Comparison of ENCODE assay signal across 9 cellular contexts in genomic region chr6:30885481-30885998, GRCh38. TPM values are rescaled to one million over a fixed set of nuclear protein-coding genes. Genes with fewer than 3 reads are reported as not detected.
DNase-seq lines count a peak whose midpoint lies in the region; ATAC-seq and TF ChIP-seq lines count a peak whose summit lies in the region.
"Had no signal": no experiment of that assay in that cellular context is flagged by ENCODE, and none has a peak within 500 bp of the region (broad histone marks: within the 10 kb centered on the region; RNA-seq: fewer than 3 reads in every experiment).

No MANE protein-coding gene starts in this region.

- H3K4me3 Mint-ChIP-seq in activated CD4-positive, alpha-beta memory T cell treated with anti-CD3 and anti-CD28 coated beads for 36 hours, result peak overlapping the region; percentile 70
- H3K4me3 Mint-ChIP-seq in glutamatergic neuron (ENCODE audit: unreplicated experiment) (peak overlapping the region; percentile 88), progenitor cell of endocrine pancreas (ENCODE audit: low read depth) (peak overlapping the region; percentile 84)

- in situ Hi-C loops in GM23248 (cut with MboI), result no loop called here
- in situ Hi-C loops in KBM-7 (cut with MboI; ENCODE audit: low pct_unique_long_range_greater_than_20kb, low sequenced_read_pairs), result no loop called here

- H3K9me2 ChIP-seq in GM23248 (ENCODE audit: insufficient read depth), result no peaks in the 10 kb centered on the region

- H3K36me3 ChIP-seq in GM23248 (ENCODE audit: low read depth), result no peaks in the 10 kb centered on the region

- POLR2A ChIA-PET in activated CD4-positive, alpha-beta memory T cell treated with anti-CD3 and anti-CD28 coated beads for 36 hours (lab: Charles Lee), result no interaction called here

- WGBS in GM23248 (ENCODE audit: low coverage in 1 of 2, low lambda C conversion rate in 2 of 2, missing lambda C conversion rate in 2 of 2), 2 experiments, result 4 to 5% methylated on average over 7 of the region's 7 CpGs

- H2AFZ ChIP-seq in GM23248, result peak overlapping the region; percentile 21

- H4K20me1 ChIP-seq in GM23248 (ENCODE audit: insufficient read depth), result no peaks in the 10 kb centered on the region

- intact Hi-C loops in activated CD4-positive, alpha-beta memory T cell treated with anti-CD3 and anti-CD28 coated beads for 36 hours (cut with micrococcal nuclease), result no loop called here

- H3K4me1 Mint-ChIP-seq in activated CD4-positive, alpha-beta memory T cell treated with anti-CD3 and anti-CD28 coated beads for 36 hours (ENCODE audit: low read depth), result peaks cover 25% of the 10 kb centered on the region
- H3K4me1 Mint-ChIP-seq in glutamatergic neuron (ENCODE audit: low read depth, unreplicated experiment) (peaks cover 48% of the 10 kb centered on the region), progenitor cell of endocrine pancreas (ENCODE audit: low read depth) (peaks cover 49% of the 10 kb centered on the region)

- H3K9ac ChIP-seq in GM23248, result peak overlapping the region; percentile 74

- no peaks in the 10 kb centered on the region for H3K27me3 Mint-ChIP-seq in activated CD4-positive, alpha-beta memory T cell treated with anti-CD3 and anti-CD28 coated beads for 36 hours
- peaks cover 25% of the 10 kb centered on the region for H3K27me3 Mint-ChIP-seq in glutamatergic neuron (ENCODE audit: unreplicated experiment)
- peaks cover 4% of the 10 kb centered on the region for H3K27me3 Mint-ChIP-seq in progenitor cell of endocrine pancreas

- H3K4me2 ChIP-seq in GM23248 (ENCODE audit: unreplicated experiment), result peak overlapping the region; percentile 84

- H3K36me3 Mint-ChIP-seq in activated CD4-positive, alpha-beta memory T cell treated with anti-CD3 and anti-CD28 coated beads for 36 hours, result no peaks in the 10 kb centered on the region
- H3K36me3 Mint-ChIP-seq in glutamatergic neuron (ENCODE audit: unreplicated experiment) (no peaks in the 10 kb centered on the region), progenitor cell of endocrine pancreas (ENCODE audit: insufficient read depth) (peaks cover 8% of the 10 kb centered on the region)

- no peaks in the 10 kb centered on the region for H3K9me3 Mint-ChIP-seq in activated CD4-positive, alpha-beta memory T cell treated with anti-CD3 and anti-CD28 coated beads for 36 hours
- H3K9me3 Mint-ChIP-seq in glutamatergic neuron (ENCODE audit: unreplicated experiment) (peaks cover 16% of the 10 kb centered on the region), progenitor cell of endocrine pancreas (ENCODE audit: low read depth) (no peaks in the 10 kb centered on the region)

- TF ChIP-seq CTCF in AG09309 (IDR thresholded peaks at IDR 0.05; ENCODE audit: control insufficient read depth, insufficient read depth, low read depth, low read length, missing control alignments) (no peak), glutamatergic neuron (IDR thresholded peaks at IDR 0.05; ENCODE audit: partially characterized antibody, unreplicated experiment) (no peak), progenitor cell of endocrine pancreas (IDR thresholded peaks at IDR 0.05; ENCODE audit: unreplicated experiment) (no peak)

- peak overlapping the region; percentile 70 for H3K4me3 ChIP-seq in AG09309 (ENCODE audit: control insufficient read depth, low read depth, low read length)
- H3K4me3 ChIP-seq in GM23248, result peak overlapping the region; percentile 72

- ATAC-seq in HG03045 (IDR thresholded peaks at IDR 0.05; ENCODE audit: unreplicated experiment), result no peak

- peak overlapping the region; percentile 89 for H3K27ac ChIP-seq in GM23248
- H3K27ac ChIP-seq: HL-60 had no signal

- peaks cover 35% of the 10 kb centered on the region for H3K4me1 ChIP-seq in GM23248 (ENCODE audit: insufficient read depth)

- H3K27ac Mint-ChIP-seq in activated CD4-positive, alpha-beta memory T cell treated with anti-CD3 and anti-CD28 coated beads for 36 hours, result no peak overlapping the region
- H3K27ac Mint-ChIP-seq in glutamatergic neuron (ENCODE audit: unreplicated experiment) (peak overlapping the region; percentile 90), progenitor cell of endocrine pancreas (peak overlapping the region; percentile 95)

- no peak for DNase-seq in AG09309 (ENCODE audit: low read depth)
- peak; percentile 60 for DNase-seq in GM23248
- DNase-seq in activated CD4-positive, alpha-beta memory T cell treated with anti-CD3 and anti-CD28 coated beads for 36 hours, result no peak
- no peak for DNase-seq in glutamatergic neuron
- DNase-seq in progenitor cell of endocrine pancreas (ENCODE audit: low spot score, unreplicated experiment), result no peak
- DNase-seq in KBM-7, result no peak
- no peak for DNase-seq in ureter (ENCODE audit: low spot score)

- H3K27me3 ChIP-seq in GM23248 (replicated peaks; ENCODE audit: insufficient read depth), result no peaks in the 10 kb centered on the region

- peaks cover 31% of the 10 kb centered on the region for H3F3A ChIP-seq in GM23248 (ENCODE audit: insufficient read depth)

- no peaks in the 10 kb centered on the region for H3K9me3 ChIP-seq in GM23248 (ENCODE audit: low read depth)

- peaks cover 29% of the 10 kb centered on the region for H3K79me2 ChIP-seq in GM23248 (ENCODE audit: insufficient read depth)

- CTCF ChIA-PET in activated CD4-positive, alpha-beta memory T cell treated with anti-CD3 and anti-CD28 coated beads for 36 hours (lab: Charles Lee), result interaction anchor here (1.2 to 1.5 kb wide), 2 partner anchors 155 to 206 kb away, joined by 3 read pairs; no protein-coding TSS in a partner anchor

RNA-seq across cellular contexts. Expression of gene DDR1, which starts 1.2 kb away (rescaled TPM):
- total RNA-seq in GM23248 (2014; rRNA removed; shearing (Covaris generic)), result 23.1 and 27.0 TPM in 2 replicates
- 16.9 and 17.5 TPM in 2 replicates for polyA plus RNA-seq in GM23248 (2016; fragmentation: Nextera tagmentation; extraction: Ambion mirVana)
- total RNA-seq in activated CD4-positive, alpha-beta memory T cell treated with anti-CD3 and anti-CD28 coated beads for 36 hours, result 1 to 10 TPM; 8.1 to 8.7 TPM
- total RNA-seq in glutamatergic neuron (ENCODE audit: unreplicated experiment), result 120 TPM
- total RNA-seq in progenitor cell of endocrine pancreas, result 154 and 163 TPM in 2 replicates
- total RNA-seq in ureter, result 234 TPM

RNA-seq across cellular contexts. Expression of gene GTF2H4, which starts 22.5 kb away (rescaled TPM):
- 12.8 and 21.7 TPM in 2 replicates for total RNA-seq in GM23248 (2014; rRNA removed; shearing (Covaris generic))
- polyA plus RNA-seq in GM23248 (2016; fragmentation: Nextera tagmentation; extraction: Ambion mirVana), result 5.3 and 5.4 TPM in 2 replicates
- 10 to 100 TPM; 35.2 to 39.2 TPM for total RNA-seq in activated CD4-positive, alpha-beta memory T cell treated with anti-CD3 and anti-CD28 coated beads for 36 hours
- total RNA-seq in glutamatergic neuron (ENCODE audit: unreplicated experiment), result 67.2 TPM
- total RNA-seq in progenitor cell of endocrine pancreas, result 73.0 and 74.7 TPM in 2 replicates
- total RNA-seq in ureter, result 30.4 TPM

RNA-seq across cellular contexts. Expression of gene VARS2, which starts 28.5 kb away (rescaled TPM):
- total RNA-seq in GM23248 (2014; rRNA removed; shearing (Covaris generic)), result 11.9 and 20.8 TPM in 2 replicates
- 8.5 and 9.9 TPM in 2 replicates for polyA plus RNA-seq in GM23248 (2016; fragmentation: Nextera tagmentation; extraction: Ambion mirVana)
- total RNA-seq in activated CD4-positive, alpha-beta memory T cell treated with anti-CD3 and anti-CD28 coated beads for 36 hours, result 10 to 100 TPM; 56.9 to 68.9 TPM
- total RNA-seq in glutamatergic neuron (ENCODE audit: unreplicated experiment) (47.0 TPM), progenitor cell of endocrine pancreas (56.3 and 58.0 TPM in 2 replicates), ureter (33.2 TPM)

RNA-seq across cellular contexts. Expression of gene SFTA2, which starts 46.4 kb away (rescaled TPM):
- total RNA-seq in GM23248 (2014; rRNA removed; shearing (Covaris generic)), result not detected in 2 replicates
- not detected in 2 replicates for polyA plus RNA-seq in GM23248 (2016; fragmentation: Nextera tagmentation; extraction: Ambion mirVana)
- not detected for total RNA-seq in activated CD4-positive, alpha-beta memory T cell treated with anti-CD3 and anti-CD28 coated beads for 36 hours
- not detected for total RNA-seq in glutamatergic neuron (ENCODE audit: unreplicated experiment)
- total RNA-seq in progenitor cell of endocrine pancreas, result 1.0 and 2.6 TPM in 2 replicates
- total RNA-seq in ureter, result 1.0 TPM

RNA-seq across cellular contexts. Expression of gene MUCL3, which starts 55.2 kb away (rescaled TPM):
- total RNA-seq in GM23248 (2014; rRNA removed; shearing (Covaris generic)), result not detected in 2 replicates
- polyA plus RNA-seq in GM23248 (2016; fragmentation: Nextera tagmentation; extraction: Ambion mirVana), result not detected in 2 replicates
- total RNA-seq in activated CD4-positive, alpha-beta memory T cell treated with anti-CD3 and anti-CD28 coated beads for 36 hours, result not detected
- total RNA-seq in glutamatergic neuron (ENCODE audit: unreplicated experiment) (not detected), progenitor cell of endocrine pancreas (0.05 TPM in 1 of 2 replicates, not detected in the other), ureter (not detected)
